In genomic region chr3:108102420-108103039, GRCh38 we compare ENCODE assay signal across 1 cellular context.
TF ChIP-seq lines count a peak whose summit lies in the region.

No MANE protein-coding gene starts in this region.

TF ChIP-seq in K562, 482 proteins besides CTCF, POLR2A, EP300 and RAD21 (continued from another document and continues in another):
- TF ChIP-seq ATF4 (CRISPR knock-in tag; IDR thresholded peaks at IDR 0.05) (0 out of 2 replicates have a peak, but pooled peaks have one; percentile 19), TFE3 (CRISPR knock-in tag; IDR thresholded peaks at IDR 0.05) (no peak), PHB (CRISPR knock-in tag; IDR thresholded peaks at IDR 0.05) (no peak), CBX2 (IDR thresholded peaks at IDR 0.05; ENCODE audit: insufficient read depth, low read length, poor library complexity, severe bottlenecking) (no peak), POLR3A (IDR thresholded peaks at IDR 0.05; ENCODE audit: borderline replicate concordance, extremely low read depth, insufficient read depth, insufficient read length) (no peak), NFE2 (IDR thresholded peaks at IDR 0.05; ENCODE audit: low read depth) (0 out of 2 replicates have a peak, but pooled peaks have one; percentile 7), ZFPM2 (CRISPR knock-in tag; IDR thresholded peaks at IDR 0.05) (no peak), STAT5A (IDR thresholded peaks at IDR 0.05; ENCODE audit: borderline replicate concordance, low read length) (no peak), ZNF3 (CRISPR knock-in tag; IDR thresholded peaks at IDR 0.05) (no peak), ZNF586 (CRISPR knock-in tag; conservative IDR thresholded peaks at IDR 0.05) (no peak), MECOM (CRISPR knock-in tag; IDR thresholded peaks at IDR 0.05) (no peak), ARID1B (IDR thresholded peaks at IDR 0.05) (peak; percentile 44), SMAD1 (IDR thresholded peaks at IDR 0.05; ENCODE audit: low read depth, low read length, partially characterized antibody) (no peak), GABPB2 (CRISPR knock-in tag; conservative IDR thresholded peaks at IDR 0.05) (no peak), ZNF57 (CRISPR knock-in tag; IDR thresholded peaks at IDR 0.05) (no peak), SMARCA4 (IDR thresholded peaks at IDR 0.05) (peak; percentile 19; the same call in 1 of the 2 replicates), POLR2H (tag; IDR thresholded peaks at IDR 0.05; ENCODE audit: low read depth) (no peak), SMARCE1 (IDR thresholded peaks at IDR 0.05) (peak; percentile 73; the same call in 1 of the 2 replicates), ZNF449 (CRISPR knock-in tag; IDR thresholded peaks at IDR 0.05) (no peak), ZNF583 (CRISPR knock-in tag; IDR thresholded peaks at IDR 0.05) (no peak), LCOR (CRISPR knock-in tag; IDR thresholded peaks at IDR 0.05) (no peak), PHF8 (IDR thresholded peaks at IDR 0.05; ENCODE audit: borderline replicate concordance, low read length) (no peak), CHCHD3 (CRISPR knock-in tag; IDR thresholded peaks at IDR 0.05) (no peak), RUNX1 (IDR thresholded peaks at IDR 0.05; ENCODE audit: low read depth) (no peak), CXXC5 (CRISPR knock-in tag; IDR thresholded peaks at IDR 0.05) (no peak), ZNF77 (CRISPR knock-in tag; IDR thresholded peaks at IDR 0.05) (no peak), THRB (CRISPR knock-in tag; conservative IDR thresholded peaks at IDR 0.05) (no peak), MEF2D (tag; conservative IDR thresholded peaks at IDR 0.05; ENCODE audit: low read depth) (0 out of 2 replicates have a peak, but pooled peaks have one; percentile 12), RBFOX2 (IDR thresholded peaks at IDR 0.05; ENCODE audit: low read depth, low read length) (no peak), NFRKB (IDR thresholded peaks at IDR 0.05; ENCODE audit: low read depth) (no peak), NCOA1 (IDR thresholded peaks at IDR 0.05; ENCODE audit: low read depth) (no peak), FOXJ3 (CRISPR knock-in tag; IDR thresholded peaks at IDR 0.05) (no peak), ZNF592 (IDR thresholded peaks at IDR 0.05) (no peak), CBFA2T3 (IDR thresholded peaks at IDR 0.05) (no peak), REST (CRISPR knock-in tag; IDR thresholded peaks at IDR 0.05; ENCODE audit: low read depth) (no peak), CCNT2 (IDR thresholded peaks at IDR 0.05; ENCODE audit: borderline replicate concordance, extremely low read depth, insufficient read length, low read depth, low read length) (no peak), ZNF644 (tag; IDR thresholded peaks at IDR 0.05; ENCODE audit: low read depth) (0 out of 2 replicates have a peak, but pooled peaks have one; percentile 19), TRIM25 (IDR thresholded peaks at IDR 0.05; ENCODE audit: borderline replicate concordance) (no peak), PML (IDR thresholded peaks at IDR 0.05; ENCODE audit: low read length) (no peak), CREB3 (tag; conservative IDR thresholded peaks at IDR 0.05; ENCODE audit: low read depth) (no peak), ETS2 (tag; IDR thresholded peaks at IDR 0.05; ENCODE audit: borderline replicate concordance, poor library complexity, severe bottlenecking) (no peak), ILF3 (IDR thresholded peaks at IDR 0.05; ENCODE audit: borderline replicate concordance) (no peak), SREBF1 (IDR thresholded peaks at IDR 0.05; ENCODE audit: borderline replicate concordance, low read depth, low read length) (no peak), HNRNPLL (IDR thresholded peaks at IDR 0.05; ENCODE audit: low read depth, low read length, poor library complexity, severe bottlenecking) (no peak), LEF1 (IDR thresholded peaks at IDR 0.05) (no peak; the same call in 1 of the 2 replicates), ZNF695 (CRISPR knock-in tag; IDR thresholded peaks at IDR 0.05) (no peak), ZFX (CRISPR knock-in tag; IDR thresholded peaks at IDR 0.05) (no peak), ATF3 (IDR thresholded peaks at IDR 0.05) (no peak), ATF3 (CRISPR knock-in tag; conservative IDR thresholded peaks at IDR 0.05) (no peak), ZNF75A (CRISPR knock-in tag; IDR thresholded peaks at IDR 0.05) (no peak), PHF21A (IDR thresholded peaks at IDR 0.05; ENCODE audit: borderline replicate concordance, low read depth) (no peak), ARID3A (IDR thresholded peaks at IDR 0.05; ENCODE audit: borderline replicate concordance, low read depth, low read length) (no peak)
